8 cellular contexts compared by ENCODE assay signal in the genomic region with DNA sequence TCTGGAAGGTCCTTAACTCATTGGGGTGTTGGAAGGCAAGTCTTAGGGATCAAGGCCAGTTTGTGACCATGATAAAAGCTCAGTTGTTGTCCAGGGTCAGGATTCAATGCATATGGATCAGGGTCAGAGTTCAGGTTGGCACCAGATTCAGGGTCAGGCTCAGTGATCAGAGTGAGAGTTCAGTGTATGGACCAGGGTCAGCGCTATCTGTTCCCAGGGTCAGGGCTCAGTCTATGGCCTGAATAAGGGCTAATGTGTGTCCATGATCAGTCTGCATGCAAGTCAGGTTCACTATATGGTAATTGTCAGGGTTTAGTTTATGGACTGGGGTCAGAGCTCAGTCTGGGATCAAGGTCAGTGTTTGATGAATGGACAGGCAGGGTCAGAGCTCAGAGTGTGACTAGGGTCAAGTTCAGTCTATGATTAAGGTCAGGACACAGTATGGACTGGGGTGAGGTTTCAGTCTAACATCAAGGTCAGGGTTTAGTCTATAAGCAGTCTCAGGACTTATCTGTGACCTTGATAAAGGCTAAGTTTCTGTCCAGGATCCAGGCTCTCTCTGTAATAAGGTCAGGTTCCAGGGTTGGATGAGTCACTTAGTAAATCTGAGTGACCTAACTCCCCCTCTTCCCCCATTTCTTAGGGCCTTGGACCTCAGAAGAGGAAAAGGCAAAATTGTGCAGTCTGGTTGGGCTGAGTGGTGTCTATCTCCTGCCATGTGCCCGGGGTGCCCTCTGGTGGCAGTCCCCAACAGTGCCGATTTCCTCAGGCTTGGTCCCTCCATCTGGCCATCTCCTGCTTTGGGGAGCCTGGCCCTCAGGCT.
DNase-seq lines count a peak whose midpoint lies in the region; ATAC-seq lines count a peak whose summit lies in the region.

No MANE protein-coding gene starts in this region.

- H3K36me3 Mint-ChIP-seq in memory B cell: no peaks in the 10 kb centered on the region

- no peak overlapping the region for H3K4me3 Mint-ChIP-seq in memory B cell

- DNase-seq in EH (ENCODE audit: low read depth): peak; percentile 79
- DNase-seq in NCI-H748 (lab: John Stamatoyannopoulos, UW; ENCODE audit: unreplicated experiment): peak; percentile 71
- DNase-seq in activated CD4-positive, alpha-beta T cell treated with anti-CD3 and anti-CD28 coated beads, Interleukin-2, amount 50 U/mL, for 48 hours: peak; percentile 85 to 87
- peak; percentile 89 for DNase-seq in ecto neural progenitor cell (ENCODE audit: low spot score)
- peak; percentile 53 to 65 for DNase-seq in memory B cell (ENCODE audit: low spot score in 2 of 2)
- DNase-seq in stimulated activated CD8-positive, alpha-beta memory T cell treated with anti-CD3 and anti-CD28 coated beads, Interleukin-2, amount 100 ng/mL, for 1 hour (ENCODE audit: low read depth in 2 of 2): peak; percentile 42 to 43

- peaks cover 39% of the 10 kb centered on the region for H3K27me3 Mint-ChIP-seq in memory B cell

- no peaks in the 10 kb centered on the region for H3K9me3 Mint-ChIP-seq in memory B cell

- no peak overlapping the region for H3K27ac Mint-ChIP-seq in memory B cell

- ATAC-seq in HG02852 (IDR thresholded peaks at IDR 0.05; ENCODE audit: unreplicated experiment) (peak; percentile 70), memory B cell (ENCODE audit: low read depth) (peak; percentile 75), HG03280 (IDR thresholded peaks at IDR 0.05; ENCODE audit: unreplicated experiment) (no peak)

- H3K4me1 Mint-ChIP-seq in memory B cell: no peaks in the 10 kb centered on the region
